ENCODE assay signal across 9 cellular contexts in the genomic region with DNA sequence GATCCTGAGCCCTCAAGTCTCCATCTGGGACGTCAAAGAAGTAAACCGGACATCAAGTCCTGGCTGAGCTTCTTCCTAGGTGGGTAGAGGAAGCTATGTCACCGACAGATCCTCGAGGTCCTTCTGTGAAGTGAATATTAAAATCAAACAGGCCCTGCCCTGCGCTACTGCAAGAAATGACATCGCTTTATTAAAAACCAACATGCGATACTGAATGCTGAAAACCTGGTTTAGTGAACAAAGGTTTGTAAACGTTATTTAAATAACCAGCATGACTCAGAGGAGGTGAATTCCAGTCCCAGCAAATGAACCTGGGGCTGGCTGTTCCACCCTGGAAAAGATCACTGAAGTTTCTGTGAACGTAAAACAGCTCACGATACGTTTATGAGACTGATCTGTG. TPM values are rescaled to one million over a fixed set of nuclear protein-coding genes. Genes with fewer than 3 reads are reported as not detected.
DNase-seq lines count a peak whose midpoint lies in the region; ATAC-seq, FAIRE-seq and TF ChIP-seq lines count a peak whose summit lies in the region.
"Had no signal": no experiment of that assay in that cellular context is flagged by ENCODE, and none has a peak within 500 bp of the region (broad histone marks: within the 10 kb centered on the region; RNA-seq: fewer than 3 reads in every experiment).

No MANE protein-coding gene starts in this region.

- H3K9ac ChIP-seq in SK-N-SH (peak overlapping the region; percentile 82), neural cell (ENCODE audit: low read length) (peak overlapping the region; percentile 74)

- peaks cover 53% of the 10 kb centered on the region for H3K79me2 ChIP-seq in SK-N-SH (ENCODE audit: insufficient read depth)
- peaks cover 21% of the 10 kb centered on the region for H3K79me2 ChIP-seq in neural cell (replicated peaks; ENCODE audit: insufficient read depth, low read length)

- CTCF ChIA-PET in A549 (lab: Yijun Ruan, JAX) = interaction anchor here (1.2 to 3.4 kb wide), 2 partner anchors 32 to 62 kb away, joined by 3 to 12 read pairs; no protein-coding TSS in a partner anchor
- CTCF ChIA-PET in SK-N-SH (lab: Yijun Ruan, JAX) = interaction anchor here (0.9 to 8.7 kb wide), 8 partner anchors 10 to 285 kb away, joined by 3 to 75 read pairs (median 6); partner anchors contain the start of gene FBXO7

- no peak for TF ChIP-seq CTCF in A549 (IDR thresholded peaks at IDR 0.05)
- TF ChIP-seq CTCF in SK-N-SH (IDR thresholded peaks at IDR 0.05) = no peak
- no peak for TF ChIP-seq CTCF in epithelial cell of esophagus (IDR thresholded peaks at IDR 0.05; ENCODE audit: insufficient read depth, low read depth, low read length, missing control alignments)
- TF ChIP-seq CTCF in neural cell (IDR thresholded peaks at IDR 0.05; ENCODE audit: poor library complexity, severe bottlenecking) = no peak

- no peaks in the 10 kb centered on the region for H3K27me3 ChIP-seq in SK-N-SH (ENCODE audit: insufficient read depth)
- H3K27me3 ChIP-seq in neural cell (ENCODE audit: insufficient read depth, low read depth, low read length) = no peaks in the 10 kb centered on the region

- H3K9me3 ChIP-seq in A549 (no peaks in the 10 kb centered on the region), SK-N-SH (no peaks in the 10 kb centered on the region), neural cell (ENCODE audit: low read length) (no peaks in the 10 kb centered on the region)

- peak overlapping the region; percentile 93 for H3K4me2 ChIP-seq in A549
- H3K4me2 ChIP-seq in SK-N-SH = peak overlapping the region; percentile 89
- peak overlapping the region; percentile 93 for H3K4me2 ChIP-seq in neural cell (ENCODE audit: low read length)

- H4K20me1 ChIP-seq in SK-N-SH (ENCODE audit: insufficient read depth) (no peaks in the 10 kb centered on the region; the same call in 1 of the 2 replicates), neural cell (ENCODE audit: insufficient read depth) (no peaks in the 10 kb centered on the region)

- H3K9me2 ChIP-seq in SK-N-SH (no peaks in the 10 kb centered on the region), neural cell (ENCODE audit: insufficient read depth, low read length) (no peaks in the 10 kb centered on the region)

- FAIRE-seq in A549 (lab: Jason Lieb, UNC) = no peak

- POLR2A ChIA-PET in A549 (lab: Yijun Ruan, JAX) = interaction anchor here (1.6 kb wide), 1 partner anchor 63 kb away, joined by 9 read pairs; the partner anchor contains the start of gene FBXO7
- POLR2A ChIA-PET in SK-N-SH (lab: Yijun Ruan, JAX) = interaction anchor here (0.7 to 1.9 kb wide), 3 partner anchors 33 to 63 kb away, joined by 3 to 13 read pairs (median 6); partner anchors contain the start of gene FBXO7

- DNase-seq in A549 (ENCODE audit: low read depth in 1 of 2, low spot score in 1 of 2) (no peak), SK-N-SH (peak; percentile 12), epithelial cell of esophagus (ENCODE audit: low read depth) (peak; percentile 80), NCI-H2081 treated with DMSO at 0.1 percent for 48 hours (lab: John Stamatoyannopoulos, UW) (no peak), cerebellum (ENCODE audit: low spot score) (no peak)

- no peak for TF ChIP-seq EP300 in A549 (IDR thresholded peaks at IDR 0.05)
- TF ChIP-seq EP300 in SK-N-SH (IDR thresholded peaks at IDR 0.05; ENCODE audit: borderline replicate concordance in 1 of 2, low read depth in 1 of 2, low read length in 1 of 2) = no peak
- TF ChIP-seq EP300 in neural cell (conservative IDR thresholded peaks at IDR 0.05; ENCODE audit: poor library complexity, severe bottlenecking) = no peak

- no peak for TF ChIP-seq POLR2A in A549 (IDR thresholded peaks at IDR 0.05; ENCODE audit: low read length)

- H3K36me3 ChIP-seq in SK-N-SH (replicated peaks in 1 of 2; ENCODE audit: control insufficient read depth in 1 of 2, insufficient read depth in 2 of 2, low read length in 1 of 2) (peaks cover 15 to 30% of the 10 kb centered on the region in 2 experiments), neural cell (ENCODE audit: insufficient read depth, low read length) (peaks cover 10% of the 10 kb centered on the region)

- ATAC-seq in A549 (peak; percentile 21 to 36; a peak in 3 of 6 replicates), GM21423 (IDR thresholded peaks at IDR 0.05; ENCODE audit: unreplicated experiment) (peak; percentile 3), GM18907 (IDR thresholded peaks at IDR 0.05; ENCODE audit: unreplicated experiment) (no peak)

- H3K4me3 ChIP-seq in A549 (peak overlapping the region; percentile 74), SK-N-SH (ENCODE audit: low read depth in 2 of 2, low read length in 1 of 2) (peak overlapping the region; percentile 90 to 98), epithelial cell of esophagus (ENCODE audit: low read length) (peak overlapping the region; percentile 97), neural cell (ENCODE audit: low read length) (peak overlapping the region; percentile 77)

- peaks cover 7% of the 10 kb centered on the region; the same call in 2 of the 3 replicates for H3K4me1 ChIP-seq in A549
- H3K4me1 ChIP-seq in SK-N-SH (ENCODE audit: control insufficient read depth in 1 of 2, insufficient read depth in 2 of 2, low read depth in 1 of 2, low read length in 1 of 2) = peaks cover 0 to 10% of the 10 kb centered on the region in 2 experiments; a peak in 3 of 4 replicates

- no peaks in the 10 kb centered on the region for H3F3A ChIP-seq in SK-N-SH (replicated peaks; ENCODE audit: insufficient read depth)
- no peaks in the 10 kb centered on the region for H3F3A ChIP-seq in neural cell (ENCODE audit: insufficient read depth, low read length, poor library complexity, severe bottlenecking)

- H3K27ac ChIP-seq in A549 (peak overlapping the region; percentile 78 to 86), SK-N-SH (ENCODE audit: low read depth in 2 of 2, low read length in 1 of 2) (peak overlapping the region in 1 of 2 experiments; percentile 59; a peak in 3 of 4 replicates), neural cell (ENCODE audit: low read length) (no peak overlapping the region)

- H2AFZ ChIP-seq in SK-N-SH (ENCODE audit: low read depth) (peak overlapping the region; percentile 98; the same call in 1 of the 2 replicates), neural cell (ENCODE audit: low read depth, low read length) (no peak overlapping the region)

- no peak for TF ChIP-seq RAD21 in A549 (conservative IDR thresholded peaks at IDR 0.05 in 1 of 2, IDR thresholded peaks at IDR 0.05 in 1 of 2)
- TF ChIP-seq RAD21 in SK-N-SH (IDR thresholded peaks at IDR 0.05; ENCODE audit: low read length) = no peak
- no peak for TF ChIP-seq RAD21 in neural cell (conservative IDR thresholded peaks at IDR 0.05)

- WGBS in A549 (ENCODE audit: missing lambda C conversion rate) = 6% methylated on average over 11 of the region's 11 CpGs
- 3% methylated on average over 11 of the region's 11 CpGs for WGBS in SK-N-SH (ENCODE audit: low lambda C conversion rate)

TF ChIP-seq in A549, 52 proteins besides CTCF, POLR2A, EP300 and RAD21:
- no peak for TF ChIP-seq CEBPB (IDR thresholded peaks at IDR 0.05)

TF ChIP-seq in neural cell, 6 proteins besides CTCF, POLR2A, EP300 and RAD21:
- TF ChIP-seq POLR2AphosphoS5 (IDR thresholded peaks at IDR 0.05) = no peak
- TF ChIP-seq SMC3 (conservative IDR thresholded peaks at IDR 0.05; ENCODE audit: poor library complexity) = no peak
TF ChIP-seq in neural cell: peak in this region for 0.

RNA-seq across cellular contexts. Expression of gene RTCB, which starts 0.7 kb away (rescaled TPM):
- polyA plus RNA-seq in A549 (2011; rRNA removed) = 115 and 122 TPM in 2 replicates
- 72.9 and 79.3 TPM in 2 replicates for polyA plus RNA-seq in A549 (2012; cell fraction: cytosol; rRNA removed)
- 45.6 and 80.8 TPM in 2 replicates for polyA plus RNA-seq in A549 (2012; cell fraction: nucleus; rRNA removed)
- polyA plus RNA-seq in A549 (2017; fragmentation: RNase III; extraction: RNeasy Plus Mini Kit Qiagen cat#74134 plus additional on column Dnase treatment) = 91.3 to 95.7 TPM (median 93.3 TPM) in 3 replicates
- 81.0 and 82.7 TPM in 2 replicates for polyA minus RNA-seq in A549 (2011; rRNA and poly(A)+ RNA removed)
- 89.6 and 110 TPM in 2 replicates for polyA plus RNA-seq in SK-N-SH (2012; rRNA removed)
- 107 TPM in 2 replicates for polyA plus RNA-seq in SK-N-SH (2012; cell fraction: cytosol; rRNA removed)
- 68.8 and 95.0 TPM in 2 replicates for polyA plus RNA-seq in SK-N-SH (2012; cell fraction: nucleus; rRNA removed)
- polyA plus RNA-seq in neural cell = 112 and 121 TPM in 2 replicates
- 90.1 and 99.9 TPM in 2 replicates for polyA minus RNA-seq in neural cell
- 49.9 TPM for total RNA-seq in cerebellum

RNA-seq across cellular contexts. Expression of gene BPIFC, which starts 52.9 kb away (rescaled TPM):
- polyA plus RNA-seq in A549 (2011; rRNA removed) (not detected in 2 replicates), A549 (2017; fragmentation: RNase III; extraction: RNeasy Plus Mini Kit Qiagen cat#74134 plus additional on column Dnase treatment) (not detected in 3 replicates), SK-N-SH (2012; rRNA removed) (not detected in 2 replicates), neural cell (not detected in 2 replicates)
- not detected in 2 replicates for polyA plus RNA-seq in A549 (2012; cell fraction: cytosol; rRNA removed)
- not detected in 2 replicates for polyA plus RNA-seq in A549 (2012; cell fraction: nucleus; rRNA removed)
- polyA minus RNA-seq in A549 (2011; rRNA and poly(A)+ RNA removed) = not detected in 2 replicates
- not detected in 2 replicates for polyA plus RNA-seq in SK-N-SH (2012; cell fraction: cytosol; rRNA removed)
- polyA plus RNA-seq in SK-N-SH (2012; cell fraction: nucleus; rRNA removed) = 0.02 TPM in 1 of 2 replicates, not detected in the other
- not detected in 2 replicates for polyA minus RNA-seq in neural cell
- not detected for total RNA-seq in cerebellum
- total RNA-seq: left cardiac atrium had no signal

RNA-seq across cellular contexts. Expression of gene RFPL3, which starts 53.7 kb away (rescaled TPM):
- polyA plus RNA-seq in A549 (2011; rRNA removed) (not detected in 2 replicates), A549 (2017; fragmentation: RNase III; extraction: RNeasy Plus Mini Kit Qiagen cat#74134 plus additional on column Dnase treatment) (not detected in 3 replicates), SK-N-SH (2012; rRNA removed) (not detected in 2 replicates), neural cell (0.50 TPM in 1 of 2 replicates, not detected in the other)
- polyA plus RNA-seq in A549 (2012; cell fraction: cytosol; rRNA removed) = not detected in 2 replicates
- polyA plus RNA-seq in A549 (2012; cell fraction: nucleus; rRNA removed) = not detected in 2 replicates
- polyA minus RNA-seq in A549 (2011; rRNA and poly(A)+ RNA removed) = not detected in 2 replicates
- polyA plus RNA-seq in SK-N-SH (2012; cell fraction: cytosol; rRNA removed) = not detected in 2 replicates
- polyA plus RNA-seq in SK-N-SH (2012; cell fraction: nucleus; rRNA removed) = not detected in 2 replicates
- polyA minus RNA-seq in neural cell = not detected in 2 replicates
- total RNA-seq in cerebellum = not detected
- total RNA-seq: left cardiac atrium had no signal

Comparison
In these comparisons a context has a peak if more than half of its experiments do, and no peak if none do; other contexts are left out.
1. DNase-seq: peak in SK-N-SH (single experiment) and epithelial cell of esophagus (single experiment); none in A549 (0 of 2), NCI-H2081 treated with DMSO at 0.1 percent for 48 hours (single experiment) and cerebellum (single experiment).
2. Peak in every context shown above with its lines, with median percentiles within 50 percentile points of each other: H3K4me2 ChIP-seq and H3K4me3 ChIP-seq.